Comparison of ENCODE assay signal across 8 cellular contexts in the genomic region with DNA sequence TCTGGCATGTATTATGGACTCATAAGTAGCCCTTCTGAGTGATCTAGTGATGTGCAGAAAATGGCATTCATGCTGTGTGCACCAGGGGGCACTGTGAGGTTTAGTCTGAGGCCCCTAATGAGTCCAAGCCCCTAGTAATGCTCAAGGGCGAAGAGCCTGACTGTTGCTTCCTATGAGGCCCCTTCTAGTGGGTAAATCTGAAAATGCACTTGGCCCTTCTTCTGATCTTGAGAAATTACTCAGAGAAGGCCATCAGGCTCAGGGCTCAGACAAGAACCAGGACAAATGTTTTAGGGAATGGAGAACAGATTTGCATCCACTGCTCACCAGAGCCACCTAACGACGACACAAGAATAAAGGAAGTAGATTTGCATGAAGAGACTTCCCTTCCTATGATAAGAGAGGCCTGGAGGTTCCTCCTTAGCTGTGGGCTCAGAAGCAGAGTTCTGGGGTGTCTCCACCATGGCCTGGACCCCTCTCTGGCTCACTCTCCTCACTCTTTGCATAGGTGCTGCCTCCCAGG.
DNase-seq lines count a peak whose midpoint lies in the region; ATAC-seq, FAIRE-seq and TF ChIP-seq lines count a peak whose summit lies in the region.

No MANE protein-coding gene starts in this region.

- peak; percentile 29 for ATAC-seq in GM19025 (IDR thresholded peaks at IDR 0.05; ENCODE audit: low read depth, unreplicated experiment)
- ATAC-seq in HG03280 (IDR thresholded peaks at IDR 0.05; ENCODE audit: unreplicated experiment) = peak; percentile 73

- no peak for FAIRE-seq in kidney (lab: Jason Lieb, UNC)

- H3K9ac ChIP-seq in kidney (ENCODE audit: low read length in 2 of 2) = no peak overlapping the region

- DNase-seq in RPMI8226 (peak; percentile 49), astrocyte of the hippocampus (ENCODE audit: low read depth, low spot score) (peak; percentile 29), kidney (no peak), midbrain (lab: John Stamatoyannopoulos, UW) (no peak)
- DNase-seq in stimulated activated CD8-positive, alpha-beta memory T cell treated with anti-CD3 and anti-CD28 coated beads, Interleukin-7, amount 100 ng/mL, for 1 hour (ENCODE audit: low read depth in 2 of 2) = peak; percentile 18 to 24

- TF ChIP-seq CTCF in C4-2B (conservative IDR thresholded peaks at IDR 0.05) = peak; percentile 88
- TF ChIP-seq CTCF in kidney (IDR thresholded peaks at IDR 0.05; ENCODE audit: borderline replicate concordance, extremely low read depth, insufficient read depth) = peak; percentile 41

- no peaks in the 10 kb centered on the region for H3K36me3 ChIP-seq in kidney (ENCODE audit: control insufficient read depth in 1 of 2, insufficient read depth in 2 of 2, low read length in 2 of 2)

- H3K27ac ChIP-seq in C4-2B (no peak overlapping the region), kidney (ENCODE audit: low read depth in 2 of 2, low read length in 2 of 2) (no peak overlapping the region)

- intact Hi-C loops in kidney (cut with DNase I) = no loop called here

- no peak overlapping the region for H3K4me3 ChIP-seq in kidney (ENCODE audit: low read length in 2 of 2)

- no peaks in the 10 kb centered on the region for H3K4me1 ChIP-seq in kidney (ENCODE audit: control insufficient read depth in 1 of 2, insufficient read depth in 1 of 2, low read depth in 1 of 2, low read length in 2 of 2)

- H3K9me3 ChIP-seq in kidney (ENCODE audit: control insufficient read depth in 1 of 2, low read length in 2 of 2) = no peaks in the 10 kb centered on the region

Comparison
In these comparisons a context has a peak if more than half of its experiments do, and no peak if none do; other contexts are left out.
1. DNase-seq: peak in RPMI8226 (single experiment), astrocyte of the hippocampus (single experiment) and stimulated activated CD8-positive, alpha-beta memory T cell treated with anti-CD3 and anti-CD28 coated beads, Interleukin-7, amount 100 ng/mL, for 1 hour (2 of 2); none in kidney (single experiment) and midbrain (single experiment).